30 cellular contexts compared by ENCODE assay signal in genomic region chr7:99626661-99627060, GRCh38. TPM values are rescaled to one million over a fixed set of nuclear protein-coding genes. Genes with fewer than 3 reads are reported as not detected.
DNase-seq lines count a peak whose midpoint lies in the region; ATAC-seq and TF ChIP-seq lines count a peak whose summit lies in the region.
"Had no signal": no experiment of that assay in that cellular context is flagged by ENCODE, and none has a peak within 500 bp of the region (broad histone marks: within the 10 kb centered on the region; RNA-seq: fewer than 3 reads in every experiment).

No MANE protein-coding gene starts in this region.

- peaks cover 78% of the 10 kb centered on the region for H3K36me3 Mint-ChIP-seq in activated CD8-positive, alpha-beta memory T cell treated with anti-CD3 and anti-CD28 coated beads, Interleukin-2, amount 10 ng/mL, durations not matched to agents 7 days and 5 days
- H3K36me3 Mint-ChIP-seq in CD8-positive, alpha-beta memory T cell, result peaks cover 0 to 91% (median 28%) of the 10 kb centered on the region in 3 donors
- H3K36me3 Mint-ChIP-seq in activated T-helper 1 cell treated with anti-CD3 and anti-CD28 coated beads, Interleukin-12 subunit alpha, Interleukin-12 subunit beta, Interleukin-2, Interleukin-4 antibody, amounts not matched to agents 30 ng/mL and 10 ng/mL and 1 ng/mL, durations not matched to agents 14 hours and 24 hours and 36 hours (ENCODE audit: low read depth), result peaks cover 80% of the 10 kb centered on the region
- peaks cover 17 to 67% (median 44%) of the 10 kb centered on the region in 3 donors for H3K36me3 Mint-ChIP-seq in immature natural killer cell

- no peaks in the 10 kb centered on the region for H3K27me3 ChIP-seq in CD8-positive, alpha-beta memory T cell (ENCODE audit: insufficient read depth, low read length, poor library complexity, severe bottlenecking)
- H3K27me3 ChIP-seq in dorsolateral prefrontal cortex, result no peaks in the 10 kb centered on the region

- no peaks in the 10 kb centered on the region for H3K9me3 Mint-ChIP-seq in activated CD8-positive, alpha-beta memory T cell treated with anti-CD3 and anti-CD28 coated beads, Interleukin-2, amount 10 ng/mL, durations not matched to agents 7 days and 5 days (ENCODE audit: low read depth)
- H3K9me3 Mint-ChIP-seq in CD8-positive, alpha-beta memory T cell, result no peaks in the 10 kb centered on the region
- H3K9me3 Mint-ChIP-seq in activated T-helper 1 cell treated with anti-CD3 and anti-CD28 coated beads, Interleukin-12 subunit alpha, Interleukin-12 subunit beta, Interleukin-2, Interleukin-4 antibody, amounts not matched to agents 30 ng/mL and 10 ng/mL and 1 ng/mL, durations not matched to agents 14 hours and 24 hours and 36 hours, result no peaks in the 10 kb centered on the region
- H3K9me3 Mint-ChIP-seq in immature natural killer cell, result no peaks in the 10 kb centered on the region
- H3K9me3 Mint-ChIP-seq: mesothelial cell of epicardium, naive B cell had no signal

- TF ChIP-seq CTCF in GM10266 (IDR thresholded peaks at IDR 0.05; ENCODE audit: control insufficient read depth, insufficient read depth, low read depth, missing control alignments) (no peak), dorsolateral prefrontal cortex (IDR thresholded peaks at IDR 0.05 in 54 of 56, conservative IDR thresholded peaks at IDR 0.05 in 2 of 56; ENCODE audit: low read depth in 1 of 56, partially characterized antibody in 56 of 56) (no peak)

- no peak for ATAC-seq in activated CD8-positive, alpha-beta memory T cell treated with anti-CD3 and anti-CD28 coated beads, Interleukin-2, amount 10 ng/mL, durations not matched to agents 7 days and 5 days

- DNase-seq in activated CD8-positive, alpha-beta memory T cell treated with anti-CD3 and anti-CD28 coated beads, Interleukin-2, amount 10 ng/mL, durations not matched to agents 7 days and 5 days, result no peak
- no peak for DNase-seq in activated CD8-positive, alpha-beta memory T cell treated with anti-CD3 and anti-CD28 coated beads, Interleukin-2, amount 50 U/mL, for 4 hours
- DNase-seq in CD8-positive, alpha-beta memory T cell, result no peak
- DNase-seq in activated T-helper 1 cell treated with anti-CD3 and anti-CD28 coated beads, Interleukin-12 subunit alpha, Interleukin-12 subunit beta, Interleukin-2, Interleukin-4 antibody, amounts not matched to agents 30 ng/mL and 10 ng/mL and 1 ng/mL, durations not matched to agents 14 hours and 24 hours and 36 hours (ENCODE audit: low spot score), result no peak
- DNase-seq in immature natural killer cell, result no peak
- no peak for DNase-seq in GM10266 (ENCODE audit: extremely low spot score)
- DNase-seq in dorsolateral prefrontal cortex, result no peak
- no peak for DNase-seq in SHP77 treated with DMSO at 0.1 percent for 48 hours (lab: John Stamatoyannopoulos, UW)
- DNase-seq: activated CD4-positive, CD25-positive, alpha-beta regulatory T cell; AML-193; amygdala; DMS53; effector memory CD4-positive, alpha-beta T cell; erythroblast; GDM1; head of caudate nucleus; KBM-7; kidney; naive B cell; NCI-H1694; NCI-H446 treated with DMSO at 0.1 percent for 48 hours; NCI-H82; RPMI8226; T-helper 1 cell; trophoblast cell had no signal

- CTCF ChIA-PET in activated CD8-positive, alpha-beta memory T cell treated with anti-CD3 and anti-CD28 coated beads, Interleukin-2, amount 10 ng/mL, durations not matched to agents 7 days and 5 days (lab: Charles Lee), result interaction anchor here (1.0 kb wide), 1 partner anchor 24 kb away, joined by 3 read pairs; no protein-coding TSS in a partner anchor
- CTCF ChIA-PET in CD8-positive, alpha-beta memory T cell (lab: Charles Lee), result no interaction called here

- H3K27me3 Mint-ChIP-seq in activated CD8-positive, alpha-beta memory T cell treated with anti-CD3 and anti-CD28 coated beads, Interleukin-2, amount 10 ng/mL, durations not matched to agents 7 days and 5 days, result no peaks in the 10 kb centered on the region
- peaks cover 0 to 4% of the 10 kb centered on the region in 2 donors for H3K27me3 Mint-ChIP-seq in CD8-positive, alpha-beta memory T cell
- peaks cover 2% of the 10 kb centered on the region for H3K27me3 Mint-ChIP-seq in activated T-helper 1 cell treated with anti-CD3 and anti-CD28 coated beads, Interleukin-12 subunit alpha, Interleukin-12 subunit beta, Interleukin-2, Interleukin-4 antibody, amounts not matched to agents 30 ng/mL and 10 ng/mL and 1 ng/mL, durations not matched to agents 14 hours and 24 hours and 36 hours (ENCODE audit: insufficient read depth)
- H3K27me3 Mint-ChIP-seq in immature natural killer cell (ENCODE audit: low read depth in 3 of 3), result peaks cover 0 to 8% (median 6%) of the 10 kb centered on the region in 3 donors
- H3K27me3 Mint-ChIP-seq: naive B cell had no signal

- POLR2A ChIA-PET in CD8-positive, alpha-beta memory T cell (lab: Charles Lee), result no interaction called here

- H3K27ac Mint-ChIP-seq in activated CD8-positive, alpha-beta memory T cell treated with anti-CD3 and anti-CD28 coated beads, Interleukin-2, amount 10 ng/mL, durations not matched to agents 7 days and 5 days, result peak overlapping the region; percentile 96
- peak overlapping the region; percentile 6 to 99 (median 90) for H3K27ac Mint-ChIP-seq in CD8-positive, alpha-beta memory T cell
- peak overlapping the region; percentile 7 for H3K27ac Mint-ChIP-seq in activated T-helper 1 cell treated with anti-CD3 and anti-CD28 coated beads, Interleukin-12 subunit alpha, Interleukin-12 subunit beta, Interleukin-2, Interleukin-4 antibody, amounts not matched to agents 30 ng/mL and 10 ng/mL and 1 ng/mL, durations not matched to agents 14 hours and 24 hours and 36 hours
- peak overlapping the region in 4 of 6 donors; percentile 53 to 95 (median 64) for H3K27ac Mint-ChIP-seq in immature natural killer cell
- H3K27ac Mint-ChIP-seq: mesothelial cell of epicardium had no signal

- intact Hi-C loops in activated T-helper 1 cell treated with anti-CD3 and anti-CD28 coated beads, Interleukin-12 subunit alpha, Interleukin-12 subunit beta, Interleukin-2, Interleukin-4 antibody, amounts not matched to agents 30 ng/mL and 10 ng/mL and 1 ng/mL, durations not matched to agents 14 hours and 24 hours and 36 hours (cut with micrococcal nuclease), result loop anchor here (10.0 kb wide), 1 partner anchor 388 kb away; the partner anchor contains the start of gene ZKSCAN1
- intact Hi-C loops in dorsolateral prefrontal cortex (cut with DNase I), result no loop called here

- no peak overlapping the region for H3K4me3 ChIP-seq in CD8-positive, alpha-beta memory T cell (ENCODE audit: low read length)
- H3K4me3 ChIP-seq in dorsolateral prefrontal cortex, result no peak overlapping the region
- H3K4me3 ChIP-seq: HAP-1, skin epidermis had no signal

- H3K27ac ChIP-seq in CD8-positive, alpha-beta memory T cell (ENCODE audit: low read depth, low read length), result no peak overlapping the region
- H3K27ac ChIP-seq in dorsolateral prefrontal cortex, result no peak overlapping the region
- H3K27ac ChIP-seq: skin epidermis had no signal

- H3K9me3 ChIP-seq in CD8-positive, alpha-beta memory T cell (ENCODE audit: low read length), result no peaks in the 10 kb centered on the region
- H3K9me3 ChIP-seq: HAP-1 had no signal

- peaks cover 62% of the 10 kb centered on the region for H3K4me1 Mint-ChIP-seq in activated CD8-positive, alpha-beta memory T cell treated with anti-CD3 and anti-CD28 coated beads, Interleukin-2, amount 10 ng/mL, durations not matched to agents 7 days and 5 days
- H3K4me1 Mint-ChIP-seq in CD8-positive, alpha-beta memory T cell, result peaks cover 43 to 62% (median 55%) of the 10 kb centered on the region in 3 donors
- peaks cover 59% of the 10 kb centered on the region for H3K4me1 Mint-ChIP-seq in activated T-helper 1 cell treated with anti-CD3 and anti-CD28 coated beads, Interleukin-12 subunit alpha, Interleukin-12 subunit beta, Interleukin-2, Interleukin-4 antibody, amounts not matched to agents 30 ng/mL and 10 ng/mL and 1 ng/mL, durations not matched to agents 14 hours and 24 hours and 36 hours (ENCODE audit: low read depth)
- H3K4me1 Mint-ChIP-seq in immature natural killer cell, result peaks cover 42 to 53% of the 10 kb centered on the region in 2 donors
- H3K4me1 Mint-ChIP-seq: mesothelial cell of epicardium had no signal

- peaks cover 47% of the 10 kb centered on the region for H3K36me3 ChIP-seq in CD8-positive, alpha-beta memory T cell (ENCODE audit: insufficient read depth, low read length)

- no peak overlapping the region for H3K4me3 Mint-ChIP-seq in activated CD8-positive, alpha-beta memory T cell treated with anti-CD3 and anti-CD28 coated beads, Interleukin-2, amount 10 ng/mL, durations not matched to agents 7 days and 5 days
- H3K4me3 Mint-ChIP-seq in CD8-positive, alpha-beta memory T cell, result no peak overlapping the region
- no peak overlapping the region for H3K4me3 Mint-ChIP-seq in activated T-helper 1 cell treated with anti-CD3 and anti-CD28 coated beads, Interleukin-12 subunit alpha, Interleukin-12 subunit beta, Interleukin-2, Interleukin-4 antibody, amounts not matched to agents 30 ng/mL and 10 ng/mL and 1 ng/mL, durations not matched to agents 14 hours and 24 hours and 36 hours
- no peak overlapping the region for H3K4me3 Mint-ChIP-seq in immature natural killer cell
- H3K4me3 Mint-ChIP-seq: mesothelial cell of epicardium had no signal

- H3K4me1 ChIP-seq in CD8-positive, alpha-beta memory T cell (ENCODE audit: insufficient read depth, low read length), result peaks cover 37% of the 10 kb centered on the region
- H3K4me1 ChIP-seq: HAP-1 had no signal

RNA-seq across cellular contexts. Expression of gene ZSCAN25, which starts 9.9 kb away (rescaled TPM):
- 10 to 100 TPM; 26.8 to 31.7 TPM for total RNA-seq in activated CD8-positive, alpha-beta memory T cell treated with anti-CD3 and anti-CD28 coated beads, Interleukin-2, amount 10 ng/mL, durations not matched to agents 7 days and 5 days
- 10 to 100 TPM; 26.6 to 27.8 TPM for total RNA-seq in CD8-positive, alpha-beta memory T cell
- 13.0 TPM for polyA plus RNA-seq in CD8-positive, alpha-beta memory T cell
- 31.5 and 32.9 TPM in 2 replicates for total RNA-seq in activated T-helper 1 cell treated with anti-CD3 and anti-CD28 coated beads, Interleukin-12 subunit alpha, Interleukin-12 subunit beta, Interleukin-2, Interleukin-4 antibody, amounts not matched to agents 30 ng/mL and 10 ng/mL and 1 ng/mL, durations not matched to agents 14 hours and 24 hours and 36 hours
- polyA plus RNA-seq in immature natural killer cell, result 10 to 100 TPM in 1 of 3 donors, 1 to 10 TPM in 2; 7.6 to 14.9 (median 9.6) TPM
- total RNA-seq in dorsolateral prefrontal cortex, result 10 to 100 TPM; 14.8 to 38.1 (median 24.2) TPM

RNA-seq across cellular contexts. Expression of gene TMEM225B, which starts 28.6 kb away (rescaled TPM):
- 1 to 10 TPM in 1 of 2 experiments, not detected in 1; 2.3 TPM for total RNA-seq in activated CD8-positive, alpha-beta memory T cell treated with anti-CD3 and anti-CD28 coated beads, Interleukin-2, amount 10 ng/mL, durations not matched to agents 7 days and 5 days
- total RNA-seq in CD8-positive, alpha-beta memory T cell, result under 1 TPM; 0.55 to 0.70 TPM
- 1.5 TPM for polyA plus RNA-seq in CD8-positive, alpha-beta memory T cell
- 0.60 and 0.64 TPM in 2 replicates for total RNA-seq in activated T-helper 1 cell treated with anti-CD3 and anti-CD28 coated beads, Interleukin-12 subunit alpha, Interleukin-12 subunit beta, Interleukin-2, Interleukin-4 antibody, amounts not matched to agents 30 ng/mL and 10 ng/mL and 1 ng/mL, durations not matched to agents 14 hours and 24 hours and 36 hours
- 1 to 10 TPM; 1.3 to 6.5 (median 2.8) TPM for polyA plus RNA-seq in immature natural killer cell
- 1 to 10 TPM in 103 of 120 experiments, under 1 TPM in 14, not detected in 3; 0.58 to 6.6 (median 2.1) TPM for total RNA-seq in dorsolateral prefrontal cortex
- total RNA-seq: HT1080, SK-MEL-5 had no signal

RNA-seq across cellular contexts. Expression of gene CYP3A5, which starts 53.1 kb away (rescaled TPM):
- total RNA-seq in activated CD8-positive, alpha-beta memory T cell treated with anti-CD3 and anti-CD28 coated beads, Interleukin-2, amount 10 ng/mL, durations not matched to agents 7 days and 5 days, result not detected
- total RNA-seq in CD8-positive, alpha-beta memory T cell, result not detected
- polyA plus RNA-seq in CD8-positive, alpha-beta memory T cell, result 0.16 TPM
- not detected in 2 replicates for total RNA-seq in activated T-helper 1 cell treated with anti-CD3 and anti-CD28 coated beads, Interleukin-12 subunit alpha, Interleukin-12 subunit beta, Interleukin-2, Interleukin-4 antibody, amounts not matched to agents 30 ng/mL and 10 ng/mL and 1 ng/mL, durations not matched to agents 14 hours and 24 hours and 36 hours
- polyA plus RNA-seq in immature natural killer cell, result under 1 TPM in 1 of 3 donors, not detected in 2; 0.35 TPM
- total RNA-seq in dorsolateral prefrontal cortex, result 10 to 100 TPM in 1 of 120 experiments, 1 to 10 TPM in 38, under 1 TPM in 70, not detected in 11; 0.17 to 10.3 (median 0.75) TPM
- total RNA-seq: SK-MEL-5 had no signal

Comparison
In these comparisons a context has a peak if more than half of its experiments do, and no peak if none do; other contexts are left out.
1. H3K27ac Mint-ChIP-seq: peak in every context shown above with its lines; median percentile 96 in activated CD8-positive, alpha-beta memory T cell treated with anti-CD3 and anti-CD28 coated beads, Interleukin-2, amount 10 ng/mL, durations not matched to agents 7 days and 5 days; 90 in CD8-positive, alpha-beta memory T cell; 64 in immature natural killer cell; 7 in activated T-helper 1 cell treated with anti-CD3 and anti-CD28 coated beads, Interleukin-12 subunit alpha, Interleukin-12 subunit beta, Interleukin-2, Interleukin-4 antibody, amounts not matched to agents 30 ng/mL and 10 ng/mL and 1 ng/mL, durations not matched to agents 14 hours and 24 hours and 36 hours.